36 cellular contexts compared by ENCODE assay signal in the genomic region with DNA sequence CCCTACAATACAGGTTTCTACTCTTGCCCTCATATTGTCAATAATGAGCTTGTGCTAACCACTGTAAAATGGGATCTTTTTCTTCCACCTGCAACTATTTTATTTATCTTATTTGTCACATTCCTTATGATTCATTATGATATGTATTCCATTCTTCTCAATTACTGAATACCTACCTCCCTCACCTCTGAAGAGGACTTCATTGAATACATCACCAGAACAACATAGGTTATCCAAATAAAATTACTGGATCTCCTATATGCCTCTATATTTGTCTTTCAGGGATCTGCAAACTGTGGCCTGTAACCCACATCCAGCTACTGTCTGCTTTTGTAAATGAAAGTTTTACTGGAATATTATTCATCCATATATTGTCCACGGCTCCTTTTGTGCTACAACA. TPM values are rescaled to one million over a fixed set of nuclear protein-coding genes. Genes with fewer than 3 reads are reported as not detected.
"Had no signal": no experiment of that assay in that cellular context is flagged by ENCODE, and none has a peak within 500 bp of the region (broad histone marks: within the 10 kb centered on the region; RNA-seq: fewer than 3 reads in every experiment).

No MANE protein-coding gene starts in this region.

- H3K36me3 ChIP-seq: MG63 had no signal

- H3K4me3 ChIP-seq: MG63 had no signal

- H3K27me3 ChIP-seq: MG63 had no signal

- H3K9me3 ChIP-seq: MG63 had no signal

- DNase-seq: Karpas-422, Kasumi-1, MG63, MM.1S, MV-4-11, NCI-H1048, NCI-H1092, NCI-H1092 treated with DMSO at 0.1 percent for 48 hours, NCI-H1105, NCI-H1105 treated with DMSO at 0.1 percent for 48 hours, NCI-H1417, NCI-H1417 treated with DMSO at 0.1 percent for 48 hours, NCI-H1436, NCI-H1436 treated with DMSO at 0.1 percent for 48 hours, NCI-H146, NCI-H1694, NCI-H1694 treated with DMSO at 0.1 percent for 48 hours, NCI-H187, NCI-H187 treated with DMSO at 0.1 percent for 48 hours, NCI-H1930, NCI-H2029, NCI-H2029 treated with DMSO at 0.1 percent for 48 hours, NCI-H2081, NCI-H2081 treated with DMSO at 0.1 percent for 48 hours, NCI-H2107, NCI-H2171, NCI-H2171 treated with DMSO at 0.1 percent for 48 hours, NCI-H2227 treated with DMSO at 0.1 percent for 48 hours, NCI-H226, NCI-H345, NCI-H446, NCI-H446 treated with DMSO at 0.1 percent for 48 hours, NCI-H510A, NCI-H510A treated with DMSO at 0.1 percent for 48 hours had no signal

RNA-seq across cellular contexts. Expression of gene STPG2, which starts 41.3 kb away (rescaled TPM):
- total RNA-seq: M059J, NCI-H460 had no signal
